ENCODE assay signal across 20 cellular contexts in the genomic region with DNA sequence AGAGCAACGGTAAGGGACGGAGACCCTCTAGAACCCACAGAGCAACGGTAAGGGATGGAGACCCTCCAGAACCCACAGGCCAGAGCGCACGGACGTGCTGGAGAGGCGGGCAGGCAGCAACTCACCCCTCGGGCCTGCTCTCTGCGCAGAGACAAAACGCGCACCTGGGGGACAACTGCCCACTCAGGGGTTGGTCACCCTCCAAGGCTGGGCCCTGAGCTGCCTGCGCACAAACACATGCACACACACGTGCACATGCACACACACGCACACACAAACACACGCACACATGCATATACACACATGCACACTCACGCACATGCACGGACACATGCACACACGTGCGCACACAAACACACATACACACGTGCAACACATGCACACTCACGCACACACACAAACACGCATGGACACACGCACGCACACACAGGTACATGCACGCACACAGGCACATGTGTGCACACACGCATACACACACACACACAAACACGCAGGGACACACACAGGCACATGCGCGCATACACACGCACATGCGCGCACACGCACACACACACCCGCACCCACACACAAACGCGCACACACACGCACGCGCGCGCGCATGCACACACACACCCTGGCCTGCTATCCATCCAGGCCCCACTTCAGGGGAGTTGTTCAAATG.
A peak's percentile ranks its signal among the peaks of the same experiment; 100 is the strongest.
DNase-seq lines count a peak whose midpoint lies in the region; ATAC-seq and TF ChIP-seq lines count a peak whose summit lies in the region.
"Had no signal": no experiment of that assay in that cellular context is flagged by ENCODE, and none has a peak within 500 bp of the region (broad histone marks: within the 10 kb centered on the region; RNA-seq: fewer than 3 reads in every experiment).

No MANE protein-coding gene starts in this region.

- no peak overlapping the region for H2BK120ac ChIP-seq in trophoblast cell (ENCODE audit: insufficient read depth, low read length, poor library complexity)

- peak overlapping the region; percentile 41 for H3K27ac Mint-ChIP-seq in activated CD4-positive, alpha-beta T cell treated with anti-CD3 and anti-CD28 coated beads, Interleukin-2, amount 10 ng/mL, durations not matched to agents 7 days and 5 days
- H3K27ac Mint-ChIP-seq: stimulated activated effector memory CD8-positive, alpha-beta T cell treated with anti-CD3 and anti-CD28 coated beads, Interleukin-12 subunit alpha, Interleukin-12 subunit beta, amount 100 ng/mL, for 72 hours had no signal

- no peak overlapping the region for H3K4ac ChIP-seq in trophoblast cell (ENCODE audit: low read depth, low read length)

- no peaks in the 10 kb centered on the region for H3K79me2 ChIP-seq in trophoblast cell (ENCODE audit: control insufficient read depth, insufficient read depth, low read length, poor library complexity)

- no peak overlapping the region for H3K4me3 ChIP-seq in left ventricle myocardium inferior
- H3K4me3 ChIP-seq in trophoblast cell (ENCODE audit: low read depth, low read length), result peak overlapping the region; percentile 63
- H3K4me3 ChIP-seq: body of pancreas, mucosa of descending colon, spleen, upper lobe of right lung had no signal

- H3K36me3 ChIP-seq in left ventricle myocardium inferior, result peaks cover 64% of the 10 kb centered on the region
- H3K36me3 ChIP-seq in trophoblast cell (ENCODE audit: control insufficient read depth in 1 of 2, insufficient read depth in 2 of 2, low read length in 2 of 2), result peaks cover 55 to 62% of the 10 kb centered on the region in 2 experiments

- DNase-seq in activated CD4-positive, alpha-beta T cell treated with anti-CD3 and anti-CD28 coated beads, Interleukin-2, amount 10 ng/mL, durations not matched to agents 7 days and 5 days, result no peak
- no peak for DNase-seq in activated CD4-positive, alpha-beta T cell treated with anti-CD3 and anti-CD28 coated beads for 4 hours
- DNase-seq in RWPE1 (ENCODE audit: low spot score) (no peak), left ventricle myocardium inferior (no peak), trophoblast cell (no peak), left lobe of liver (ENCODE audit: low spot score) (no peak), iPS-NIHi11 (ENCODE audit: low spot score) (no peak), GOT3 (lab: John Stamatoyannopoulos, UW) (no peak)
- DNase-seq: activated naive CD4-positive, alpha-beta T cell treated with anti-CD3 and anti-CD28 coated beads, Interleukin-2, amount 10 ng/mL, durations not matched to agents 7 days and 5 days; body of pancreas; effector CD8-positive, alpha-beta T cell; EL; Kasumi-1; NCI-H1417 treated with DMSO at 0.1 percent for 48 hours; NCI-H2171; NCI-H774; upper lobe of right lung had no signal

- no peak overlapping the region for H2BK12ac ChIP-seq in trophoblast cell (ENCODE audit: low read length)

- H4K91ac ChIP-seq in trophoblast cell (ENCODE audit: low read depth, low read length), result no peak overlapping the region

- H3K27me3 ChIP-seq in left ventricle myocardium inferior (ENCODE audit: low read depth) (no peaks in the 10 kb centered on the region), trophoblast cell (ENCODE audit: insufficient read depth, low read length) (no peaks in the 10 kb centered on the region)
- H3K27me3 ChIP-seq: body of pancreas, spleen, upper lobe of right lung had no signal

- no peaks in the 10 kb centered on the region for H3K27me3 Mint-ChIP-seq in activated CD4-positive, alpha-beta T cell treated with anti-CD3 and anti-CD28 coated beads, Interleukin-2, amount 10 ng/mL, durations not matched to agents 7 days and 5 days
- H3K27me3 Mint-ChIP-seq: activated naive CD4-positive, alpha-beta T cell treated with anti-CD3 and anti-CD28 coated beads, Interleukin-2, amount 10 ng/mL, durations not matched to agents 7 days and 5 days had no signal

- no peak overlapping the region for H4K12ac ChIP-seq in trophoblast cell (ENCODE audit: low read depth, low read length)

- H3K18ac ChIP-seq in trophoblast cell (ENCODE audit: low read length), result no peak overlapping the region

- intact Hi-C loops in left ventricle myocardium inferior (cut with micrococcal nuclease), result no loop called here

- peaks cover 35% of the 10 kb centered on the region for H3K4me1 Mint-ChIP-seq in activated CD4-positive, alpha-beta T cell treated with anti-CD3 and anti-CD28 coated beads, Interleukin-2, amount 10 ng/mL, durations not matched to agents 7 days and 5 days

- 100% methylated on average over 2 of the region's 42 CpGs for WGBS in trophoblast cell (ENCODE audit: extremely low coverage, insufficient coverage, insufficient read length)

- H3K23ac ChIP-seq in trophoblast cell (ENCODE audit: low read length), result peak overlapping the region; percentile 13

- no peak overlapping the region for H3K14ac ChIP-seq in trophoblast cell (ENCODE audit: low read length)

- no peak overlapping the region for H2AFZ ChIP-seq in trophoblast cell (ENCODE audit: insufficient read depth, low read length, poor library complexity)

- H3K4me3 Mint-ChIP-seq in activated CD4-positive, alpha-beta T cell treated with anti-CD3 and anti-CD28 coated beads, Interleukin-2, amount 10 ng/mL, durations not matched to agents 7 days and 5 days, result no peak overlapping the region
- H3K4me3 Mint-ChIP-seq: activated naive CD4-positive, alpha-beta T cell treated with anti-CD3 and anti-CD28 coated beads, Interleukin-2, amount 10 ng/mL, durations not matched to agents 7 days and 5 days; stimulated activated effector memory CD8-positive, alpha-beta T cell treated with anti-CD3 and anti-CD28 coated beads, Interleukin-12 subunit alpha, Interleukin-12 subunit beta, amount 100 ng/mL, for 72 hours had no signal

- peaks cover 80% of the 10 kb centered on the region for H3K4me1 ChIP-seq in left ventricle myocardium inferior
- H3K4me1 ChIP-seq in trophoblast cell (ENCODE audit: control insufficient read depth in 1 of 2, insufficient read depth in 2 of 2, low read length in 2 of 2), result peaks cover 3 to 7% of the 10 kb centered on the region in 2 experiments

- no peaks in the 10 kb centered on the region for H3K79me1 ChIP-seq in trophoblast cell (ENCODE audit: low read length)

- no peak overlapping the region for H2AK5ac ChIP-seq in trophoblast cell (ENCODE audit: low read length)

- POLR2A ChIA-PET in activated CD4-positive, alpha-beta T cell treated with anti-CD3 and anti-CD28 coated beads, Interleukin-2, amount 10 ng/mL, durations not matched to agents 7 days and 5 days (lab: Charles Lee), result no interaction called here
- POLR2A ChIA-PET in RWPE1 (lab: Yijun Ruan, JAX; ENCODE audit: low non-redundant PET), result no interaction called here

- no peak overlapping the region for H3K9ac ChIP-seq in trophoblast cell (ENCODE audit: low read length)

- TF ChIP-seq CTCF in RWPE1 (conservative IDR thresholded peaks at IDR 0.05; ENCODE audit: low read depth) (no peak), left ventricle myocardium inferior (IDR thresholded peaks at IDR 0.05; ENCODE audit: borderline replicate concordance) (no peak)

- H2BK5ac ChIP-seq in trophoblast cell (ENCODE audit: low read depth, low read length, poor library complexity), result no peak overlapping the region

- H3K27ac ChIP-seq in RWPE1, result peak overlapping the region; percentile 76
- peak overlapping the region; percentile 72 for H3K27ac ChIP-seq in left ventricle myocardium inferior (replicated peaks)
- no peak overlapping the region for H3K27ac ChIP-seq in trophoblast cell (ENCODE audit: low read depth, low read length)

- ATAC-seq in left lobe of liver, result no peak
- ATAC-seq: body of pancreas; stimulated activated effector memory CD8-positive, alpha-beta T cell treated with anti-CD3 and anti-CD28 coated beads, Interleukin-12 subunit alpha, Interleukin-12 subunit beta, amount 100 ng/mL, for 72 hours had no signal

- no peak overlapping the region for H4K8ac ChIP-seq in trophoblast cell (ENCODE audit: low read depth, low read length)

- H3K9me3 ChIP-seq in left ventricle myocardium inferior (replicated peaks) (no peaks in the 10 kb centered on the region), trophoblast cell (ENCODE audit: insufficient read depth, low read depth, low read length) (peaks cover 3% of the 10 kb centered on the region)
- H3K9me3 ChIP-seq: body of pancreas, mucosa of descending colon, upper lobe of right lung had no signal

- CTCF ChIA-PET in activated CD4-positive, alpha-beta T cell treated with anti-CD3 and anti-CD28 coated beads, Interleukin-2, amount 10 ng/mL, durations not matched to agents 7 days and 5 days (lab: Charles Lee), result interaction anchor here (1.2 to 1.3 kb wide), 2 partner anchors 10 to 400 kb away, joined by 3 read pairs; no protein-coding TSS in a partner anchor
- CTCF ChIA-PET in RWPE1 (lab: Yijun Ruan, JAX), result no interaction called here

- no peak overlapping the region for H3K4me2 ChIP-seq in trophoblast cell (ENCODE audit: low read length)

- H3K36me3 Mint-ChIP-seq in activated CD4-positive, alpha-beta T cell treated with anti-CD3 and anti-CD28 coated beads, Interleukin-2, amount 10 ng/mL, durations not matched to agents 7 days and 5 days (ENCODE audit: low read depth), result peaks cover 50% of the 10 kb centered on the region

- H3K9me3 Mint-ChIP-seq in activated CD4-positive, alpha-beta T cell treated with anti-CD3 and anti-CD28 coated beads, Interleukin-2, amount 10 ng/mL, durations not matched to agents 7 days and 5 days, result peaks cover 5% of the 10 kb centered on the region
- H3K9me3 Mint-ChIP-seq: stimulated activated effector memory CD8-positive, alpha-beta T cell treated with anti-CD3 and anti-CD28 coated beads, Interleukin-12 subunit alpha, Interleukin-12 subunit beta, amount 100 ng/mL, for 72 hours had no signal
